In the genomic region with DNA sequence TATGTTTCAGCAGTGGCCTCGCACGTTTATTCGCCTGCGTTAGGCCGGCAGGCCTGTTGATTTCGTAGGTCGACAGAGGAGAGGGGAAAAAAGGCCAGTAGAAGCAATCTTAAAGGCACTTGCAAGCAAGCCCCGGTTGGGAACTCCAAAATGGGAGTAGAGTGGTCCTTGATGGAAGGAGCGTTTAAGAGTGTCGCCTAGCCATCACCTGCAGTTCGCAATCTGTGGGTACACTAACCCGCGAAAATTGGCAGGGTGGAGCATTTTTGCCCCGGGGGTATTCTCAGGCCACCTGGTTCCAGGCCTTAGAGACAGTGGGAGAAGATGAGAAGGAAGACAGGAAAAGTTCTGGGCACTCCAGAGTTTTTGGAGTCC, we compare ENCODE assay signal across 1 cellular context.
TF ChIP-seq lines count a peak whose summit lies in the region.

No MANE protein-coding gene starts in this region.

TF ChIP-seq in HepG2, 621 proteins besides CTCF, POLR2A, EP300 and RAD21:
- TF ChIP-seq, protein P1, sequence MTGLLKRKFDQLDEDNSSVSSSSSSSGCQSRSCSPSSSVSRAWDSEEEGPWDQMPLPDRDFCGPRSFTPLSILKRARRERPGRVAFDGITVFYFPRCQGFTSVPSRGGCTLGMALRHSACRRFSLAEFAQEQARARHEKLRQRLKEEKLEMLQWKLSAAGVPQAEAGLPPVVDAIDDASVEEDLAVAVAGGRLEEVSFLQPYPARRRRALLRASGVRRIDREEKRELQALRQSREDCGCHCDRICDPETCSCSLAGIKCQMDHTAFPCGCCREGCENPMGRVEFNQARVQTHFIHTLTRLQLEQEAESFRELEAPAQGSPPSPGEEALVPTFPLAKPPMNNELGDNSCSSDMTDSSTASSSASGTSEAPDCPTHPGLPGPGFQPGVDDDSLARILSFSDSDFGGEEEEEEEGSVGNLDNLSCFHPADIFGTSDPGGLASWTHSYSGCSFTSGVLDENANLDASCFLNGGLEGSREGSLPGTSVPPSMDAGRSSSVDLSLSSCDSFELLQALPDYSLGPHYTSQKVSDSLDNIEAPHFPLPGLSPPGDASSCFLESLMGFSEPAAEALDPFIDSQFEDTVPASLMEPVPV (CRISPR knock-in tag; IDR thresholded peaks at IDR 0.05): 0 out of 2 replicates have a peak, but pooled peaks have one; percentile 10
- no peak for TF ChIP-seq ZNF451 (CRISPR knock-in tag; IDR thresholded peaks at IDR 0.05)
- TF ChIP-seq ZNF224 (CRISPR knock-in tag; IDR thresholded peaks at IDR 0.05): no peak
- no peak for TF ChIP-seq HNRNPH1 (optimal IDR thresholded peaks at IDR 0.05; ENCODE audit: low read depth, low read length)
- TF ChIP-seq MTA3 (CRISPR knock-in tag; IDR thresholded peaks at IDR 0.05): no peak
- TF ChIP-seq REPIN1 (CRISPR knock-in tag; IDR thresholded peaks at IDR 0.05; ENCODE audit: borderline replicate concordance, low read depth): 0 out of 2 replicates have a peak, but pooled peaks have one; percentile 5
- TF ChIP-seq, protein P2, sequence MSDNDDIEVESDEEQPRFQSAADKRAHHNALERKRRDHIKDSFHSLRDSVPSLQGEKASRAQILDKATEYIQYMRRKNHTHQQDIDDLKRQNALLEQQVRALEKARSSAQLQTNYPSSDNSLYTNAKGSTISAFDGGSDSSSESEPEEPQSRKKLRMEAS (IDR thresholded peaks at IDR 0.05): peak; percentile 2; the same call in 1 of the 2 replicates
- TF ChIP-seq ZNF781 (CRISPR knock-in tag; IDR thresholded peaks at IDR 0.05; ENCODE audit: borderline replicate concordance, not compliant biosample characterization): peak; percentile 52
- no peak for TF ChIP-seq BORCS8-MEF2B (CRISPR knock-in tag; IDR thresholded peaks at IDR 0.05)
- no peak for TF ChIP-seq ZSCAN30 (CRISPR knock-in tag; IDR thresholded peaks at IDR 0.05)
- TF ChIP-seq PAX8 (CRISPR knock-in tag; IDR thresholded peaks at IDR 0.05; ENCODE audit: borderline replicate concordance): no peak
- no peak for TF ChIP-seq ZFP37 (CRISPR knock-in tag; IDR thresholded peaks at IDR 0.05; ENCODE audit: borderline replicate concordance)
